8 cellular contexts compared by ENCODE assay signal in the genomic region with DNA sequence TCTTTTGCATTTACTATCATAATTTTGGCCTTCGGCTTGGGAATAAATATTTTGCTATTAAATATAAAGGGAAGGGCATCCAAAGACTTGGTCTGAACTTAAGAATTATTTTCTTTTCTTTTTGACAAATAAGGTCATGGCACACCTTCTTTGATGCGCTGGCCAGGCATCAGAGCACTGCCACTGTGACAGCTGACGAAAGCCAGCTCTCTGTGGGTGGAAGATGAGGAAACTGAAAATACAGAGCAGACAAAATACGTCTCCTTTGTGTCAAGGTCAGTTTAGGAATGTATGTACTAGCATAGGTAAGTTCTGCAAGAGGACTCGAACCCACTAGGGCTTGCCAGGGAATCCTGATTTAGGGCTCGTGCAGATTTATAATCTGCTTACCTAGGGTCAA.
"Had no signal": no experiment of that assay in that cellular context is flagged by ENCODE, and none has a peak within 500 bp of the region (broad histone marks: within the 10 kb centered on the region; RNA-seq: fewer than 3 reads in every experiment).

No MANE protein-coding gene starts in this region.

- ATAC-seq: GM23338, HCT116 had no signal

- DNase-seq: GM23248, GOT3, H7, H9, HCEC 1CT, HFFc6 had no signal
